Comparison of ENCODE assay signal across 9 cellular contexts in the genomic region with DNA sequence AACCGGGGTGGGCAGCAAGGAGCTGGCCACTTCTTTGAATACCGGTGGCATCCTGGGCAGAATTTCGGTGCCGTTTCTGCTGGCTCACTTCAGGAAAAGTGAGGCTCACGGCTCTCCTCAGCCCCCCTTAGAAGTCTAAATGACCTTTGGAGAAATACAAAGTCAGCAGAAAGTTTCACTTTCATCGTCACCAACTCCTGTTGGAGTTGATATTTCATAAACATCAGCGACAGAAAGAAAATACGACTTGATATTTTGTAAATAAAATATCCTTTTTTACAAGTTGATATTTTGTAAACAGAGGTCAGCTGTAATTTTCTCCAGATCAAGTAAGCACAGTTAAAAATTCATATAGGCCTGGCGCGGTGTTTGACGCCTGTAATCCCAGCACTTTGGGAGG. TPM values are rescaled to one million over a fixed set of nuclear protein-coding genes. Genes with fewer than 3 reads are reported as not detected.
DNase-seq lines count a peak whose midpoint lies in the region; ATAC-seq and TF ChIP-seq lines count a peak whose summit lies in the region.
"Had no signal": no experiment of that assay in that cellular context is flagged by ENCODE, and none has a peak within 500 bp of the region (broad histone marks: within the 10 kb centered on the region; RNA-seq: fewer than 3 reads in every experiment).

No MANE protein-coding gene starts in this region.

- TF ChIP-seq CTCF in heart left ventricle (IDR thresholded peaks at IDR 0.05) (no peak), mammary epithelial cell (conservative IDR thresholded peaks at IDR 0.05 in 1 of 2, IDR thresholded peaks at IDR 0.05 in 1 of 2; ENCODE audit: extremely low read depth in 1 of 2, insufficient read depth in 1 of 2, low read depth in 1 of 2, low read length in 2 of 2) (no peak), mesothelial cell of epicardium (IDR thresholded peaks at IDR 0.05; ENCODE audit: unreplicated experiment) (no peak), uterus (IDR thresholded peaks at IDR 0.05) (no peak)

- H3K27ac ChIP-seq in heart left ventricle (peak overlapping the region in 11 of 12 donors; percentile 88 to 98 (median 95)), mammary epithelial cell (ENCODE audit: insufficient read depth, low read depth, low read length) (peak overlapping the region; percentile 45), uterus (peak overlapping the region; percentile 73 to 81)

- H3K27me3 Mint-ChIP-seq in mesothelial cell of epicardium (ENCODE audit: low read depth): no peaks in the 10 kb centered on the region

- 55 to 79% (median 56%) methylated on average over 9 to 11 of the region's 11 CpGs for WGBS in heart left ventricle, 4 donors
- 59% methylated on average over 11 of the region's 11 CpGs for WGBS in mammary epithelial cell (ENCODE audit: low coverage, missing lambda C conversion rate)

- TSS peak; percentile 40 for BruUV-seq in mammary epithelial cell (replicated peaks; lab: Mats Ljungman, UMichigan)

- peak overlapping the region; percentile 96 for H3K4me2 ChIP-seq in mammary epithelial cell (ENCODE audit: insufficient read depth, low read depth, low read length)

- H3K27me3 ChIP-seq in heart left ventricle (no peaks in the 10 kb centered on the region), mammary epithelial cell (ENCODE audit: insufficient read depth, low read length) (no peaks in the 10 kb centered on the region), uterus (no peaks in the 10 kb centered on the region)

- peak overlapping the region; percentile 52 to 92 (median 73) for H3K4me3 ChIP-seq in heart left ventricle
- H3K4me3 ChIP-seq in mammary epithelial cell (replicated peaks in 1 of 3; ENCODE audit: insufficient read depth in 1 of 3, low read depth in 2 of 3, low read length in 3 of 3): peak overlapping the region; percentile 60 to 67 (median 62)
- H3K4me3 ChIP-seq in uterus: peak overlapping the region; percentile 59 to 69

- H3K27ac Mint-ChIP-seq in mesothelial cell of epicardium: peak overlapping the region; percentile 64

- H4K20me1 ChIP-seq in mammary epithelial cell (ENCODE audit: insufficient read depth, low read length): no peaks in the 10 kb centered on the region

- no peak overlapping the region for H3K9ac ChIP-seq in mammary epithelial cell (ENCODE audit: insufficient read depth, low read length)

- intact Hi-C loops in heart left ventricle (cut with DNase I) (loop anchor here in 6 of 10 donors (5.0 to 10.0 kb wide), 8 partner anchors 39 to 199 kb away; partner anchors contain the start of genes CLUAP1 (in 2 of the 6), ZNF174 (in 1 of the 6) and ZSCAN32 (in 1 of the 6)), Right ventricle myocardium inferior (cut with DNase I) (loop anchor here (5.0 kb wide), 1 partner anchor 151 kb away; no protein-coding TSS in a partner anchor), mammary epithelial cell (cut with micrococcal nuclease) (loop anchor here (5.0 kb wide), 1 partner anchor 96 kb away; the partner anchor contains the start of genes ZNF174 and ZSCAN32), uterus (cut with DNase I; ENCODE audit: low total_unique reads) (no loop called here)

- CTCF ChIA-PET in mammary epithelial cell (lab: Charles Lee; ENCODE audit: low non-redundant PET): no interaction called here

- H3K9me3 ChIP-seq in heart left ventricle (peaks cover 0 to 92% (median 59%) of the 10 kb centered on the region in 12 donors), mammary epithelial cell (replicated peaks; ENCODE audit: insufficient read depth, low read length) (peaks cover 41% of the 10 kb centered on the region), uterus (peaks cover 0 to 61% of the 10 kb centered on the region in 2 donors)

- H3K79me2 ChIP-seq in mammary epithelial cell (ENCODE audit: insufficient read depth, low read length): peaks cover 25% of the 10 kb centered on the region

- TF ChIP-seq POLR2A in heart left ventricle (IDR thresholded peaks at IDR 0.05): no peak
- no peak for TF ChIP-seq POLR2A in uterus (IDR thresholded peaks at IDR 0.05)

- dilution Hi-C loops in mammary epithelial cell (cut with HindIII; ENCODE audit: low sequenced_read_pairs): no loop called here

- no peak for ATAC-seq in heart left ventricle
- ATAC-seq in Right ventricle myocardium inferior: no peak
- ATAC-seq in HG02970 (IDR thresholded peaks at IDR 0.05; ENCODE audit: low FRiP score, unreplicated experiment): no peak
- ATAC-seq in HG03521 (IDR thresholded peaks at IDR 0.05; ENCODE audit: unreplicated experiment): no peak

- H3K4me3 Mint-ChIP-seq in mesothelial cell of epicardium: peak overlapping the region; percentile 68

- DNase-seq in heart left ventricle (no peak), Right ventricle myocardium inferior (ENCODE audit: missing footprints) (no peak), mammary epithelial cell (no peak), mesothelial cell of epicardium (ENCODE audit: low spot score in 2 of 2, unreplicated experiment in 2 of 2) (no peak), uterus (no peak), T1000 (lab: John Stamatoyannopoulos, UW) (no peak)
- DNase-seq: stimulated activated naive CD4-positive, alpha-beta T cell treated with Interleukin-2 at 50 U/mL for 16 hours had no signal

- H3K9me3 Mint-ChIP-seq in mesothelial cell of epicardium: peaks cover 32% of the 10 kb centered on the region

- peaks cover 71% of the 10 kb centered on the region for H3K36me3 Mint-ChIP-seq in mesothelial cell of epicardium

- in situ Hi-C loops in mammary epithelial cell (cut with MboI; ENCODE audit: low sequenced_read_pairs in 2 of 2): loop anchor here in 1 of 2 donors (25.0 kb wide), 1 partner anchor 106 kb away; the partner anchor contains the start of genes ZNF174 and ZSCAN32

- H3K36me3 ChIP-seq in heart left ventricle (peaks cover 0 to 68% (median 19%) of the 10 kb centered on the region in 9 donors), mammary epithelial cell (ENCODE audit: insufficient read depth, low read length) (peaks cover 12% of the 10 kb centered on the region), uterus (no peaks in the 10 kb centered on the region)

- peak overlapping the region; percentile 98 for H2AFZ ChIP-seq in mammary epithelial cell (ENCODE audit: low read depth, low read length)

- peaks cover 11% of the 10 kb centered on the region for H3K4me1 Mint-ChIP-seq in mesothelial cell of epicardium

- H3K4me1 ChIP-seq in heart left ventricle (peaks cover 0 to 25% (median 18%) of the 10 kb centered on the region in 12 donors), mammary epithelial cell (ENCODE audit: insufficient read depth, low read length) (peaks cover 6% of the 10 kb centered on the region), uterus (no peaks in the 10 kb centered on the region)

RNA-seq across cellular contexts. Expression of gene ZNF75A, which starts 0.8 kb away (rescaled TPM):
- total RNA-seq in heart left ventricle: 10 to 100 TPM; 13.3 to 27.3 (median 18.1) TPM
- polyA plus RNA-seq in heart left ventricle: 10 to 100 TPM; 12.3 to 22.0 TPM
- total RNA-seq in Right ventricle myocardium inferior: 19.0 TPM
- 10 to 100 TPM; 13.7 to 24.6 TPM for total RNA-seq in mammary epithelial cell
- 8.4 TPM for polyA plus RNA-seq in mammary epithelial cell
- polyA minus RNA-seq in mammary epithelial cell: 7.6 TPM
- 51.3 to 53.4 TPM (median 51.7 TPM) in 3 replicates for total RNA-seq in mesothelial cell of epicardium
- 10 to 100 TPM in 3 of 4 donors, 1 to 10 TPM in 1; 8.8 to 54.5 (median 30.9) TPM for total RNA-seq in uterus

RNA-seq across cellular contexts. Expression of gene TIGD7, which starts 0.8 kb away (rescaled TPM):
- total RNA-seq in heart left ventricle (10 to 100 TPM in 1 of 9 donors, 1 to 10 TPM in 8; 4.6 to 10.4 (median 8.2) TPM), Right ventricle myocardium inferior (8.4 TPM), mammary epithelial cell (1 to 10 TPM; 1.9 to 2.3 TPM), mesothelial cell of epicardium (6.9 to 8.1 TPM (median 7.6 TPM) in 3 replicates), uterus (10 to 100 TPM in 2 of 4 donors, 1 to 10 TPM in 2; 1.5 to 21.8 (median 10.1) TPM)
- polyA plus RNA-seq in heart left ventricle (1 to 10 TPM; 2.9 to 7.4 TPM), mammary epithelial cell (0.39 TPM)
- not detected for polyA minus RNA-seq in mammary epithelial cell

RNA-seq across cellular contexts. Expression of gene ZNF263, which starts 22.8 kb away (rescaled TPM):
- total RNA-seq in heart left ventricle: 10 to 100 TPM in 4 of 9 donors, 1 to 10 TPM in 5; 6.4 to 18.7 (median 9.6) TPM
- 10 to 100 TPM in 1 of 2 donors, 1 to 10 TPM in 1; 5.3 to 16.6 TPM for polyA plus RNA-seq in heart left ventricle
- total RNA-seq in Right ventricle myocardium inferior: 8.4 TPM
- total RNA-seq in mammary epithelial cell: 10 to 100 TPM; 23.7 to 54.8 TPM
- 7.6 TPM for polyA plus RNA-seq in mammary epithelial cell
- 12.1 TPM for polyA minus RNA-seq in mammary epithelial cell
- total RNA-seq in mesothelial cell of epicardium: 43.5 to 45.5 TPM (median 44.9 TPM) in 3 replicates
- total RNA-seq in uterus: 10 to 100 TPM; 13.2 to 82.5 (median 53.9) TPM

RNA-seq across cellular contexts. Expression of gene OR2C1, which starts 49.6 kb away (rescaled TPM):
- total RNA-seq in heart left ventricle (under 1 TPM in 1 of 9 donors, not detected in 8; 0.36 TPM), Right ventricle myocardium inferior (not detected), mammary epithelial cell (not detected), mesothelial cell of epicardium (0.35 to 0.63 TPM (median 0.47 TPM) in 3 replicates), uterus (under 1 TPM in 2 of 4 donors, not detected in 2; 0.52 to 0.69 TPM)
- polyA plus RNA-seq in heart left ventricle (not detected), mammary epithelial cell (0.16 TPM)
- not detected for polyA minus RNA-seq in mammary epithelial cell

RNA-seq across cellular contexts. Expression of gene MEFV, which starts 49.6 kb away (rescaled TPM):
- total RNA-seq in heart left ventricle (1 to 10 TPM in 4 of 9 donors, under 1 TPM in 5; 0.39 to 4.3 (median 0.91) TPM), Right ventricle myocardium inferior (1.1 TPM), mammary epithelial cell (not detected), mesothelial cell of epicardium (0.20 TPM in 1 of 3 replicates, not detected in the others), uterus (10 to 100 TPM in 1 of 4 donors, 1 to 10 TPM in 1, under 1 TPM in 2; 0.21 to 12.0 (median 1.1) TPM)
- polyA plus RNA-seq in heart left ventricle (under 1 TPM; 0.23 to 0.33 TPM), mammary epithelial cell (not detected)
- not detected for polyA minus RNA-seq in mammary epithelial cell

Comparison
In these comparisons a context has a peak if more than half of its experiments do, and no peak if none do; other contexts are left out.
1. H3K27ac ChIP-seq: peak in every context shown above with its lines; median percentile 95 in heart left ventricle; 77 in uterus; 45 in mammary epithelial cell.